Comparison of ENCODE assay signal across 33 cellular contexts in the genomic region with DNA sequence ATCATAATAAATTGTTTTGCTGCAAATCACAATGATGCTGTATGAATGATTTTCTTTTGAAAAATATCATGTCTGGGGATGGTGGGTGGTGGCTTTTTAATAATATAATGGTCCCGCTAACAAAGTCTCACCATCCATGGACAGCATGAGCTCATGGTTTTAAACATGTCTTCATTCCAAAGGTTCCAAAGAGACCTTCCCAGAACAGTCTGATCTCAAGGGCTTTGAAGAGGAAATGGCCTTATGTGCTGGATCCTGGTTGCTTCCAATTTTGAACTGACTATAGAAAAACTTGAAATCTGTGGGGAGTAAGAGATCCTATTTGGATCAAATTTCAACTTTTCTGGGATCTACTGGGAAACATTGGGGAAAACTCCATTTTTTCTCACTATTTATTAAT.
"Had no signal": no experiment of that assay in that cellular context is flagged by ENCODE, and none has a peak within 500 bp of the region (broad histone marks: within the 10 kb centered on the region; RNA-seq: fewer than 3 reads in every experiment).

No MANE protein-coding gene starts in this region.

- H3K36me3 ChIP-seq: adrenal gland, brain microvascular endothelial cell, breast epithelium had no signal

- H3K4me3 ChIP-seq: adrenal gland, body of pancreas, breast epithelium had no signal

- H3K27ac ChIP-seq: adrenal gland, body of pancreas, brain microvascular endothelial cell, breast epithelium, VCaP had no signal

- DNase-seq: activated B cell treated with CpG ODN at 0.5 μM for 24 hours; activated CD4-positive, alpha-beta memory T cell treated with anti-CD3 and anti-CD28 coated beads for 36 hours; activated CD4-positive, alpha-beta T cell treated with anti-CD3 and anti-CD28 coated beads for 4 hours; activated CD4-positive, alpha-beta T cell treated with anti-CD3 and anti-CD28 coated beads, Interleukin-2, amount 10 ng/mL, durations not matched to agents 24 days and 14 days; activated CD4-positive, alpha-beta T cell treated with anti-CD3 and anti-CD28 coated beads, Interleukin-2, amount 50 U/mL, for 1 hour; activated CD4-positive, alpha-beta T cell treated with anti-CD3 and anti-CD28 coated beads, Interleukin-2, amount 50 U/mL, for 4 hours; activated CD4-positive, CD25-positive, alpha-beta regulatory T cell treated with anti-CD3 and anti-CD28 coated beads, Interleukin-2, amount 50 U/mL, for 72 hours; activated CD8-positive, alpha-beta memory T cell treated with anti-CD3 and anti-CD28 coated beads, Interleukin-2, amount 50 U/mL, for 4 hours; activated CD8-positive, alpha-beta T cell treated with anti-CD3 and anti-CD28 coated beads for 36 hours; activated effector memory CD4-positive, alpha-beta T cell treated with anti-CD3 and anti-CD28 coated beads, Interleukin-2, amount 50 U/mL, for 16 hours; activated gamma-delta T cell treated with Interleukin-2 at 50 U/mL for 16 hours; activated naive CD4-positive, alpha-beta T cell; activated naive CD4-positive, alpha-beta T cell treated with anti-CD3 and anti-CD28 coated beads for 36 hours; activated naive CD4-positive, alpha-beta T cell treated with anti-CD3 and anti-CD28 coated beads, Interleukin-2, amount 50 U/mL, for 16 hours; activated naive CD8-positive, alpha-beta T cell treated with anti-CD3 and anti-CD28 coated beads for 36 hours; activated T-cell treated with anti-CD3 and anti-CD28 coated beads for 4 hours; activated T-cell treated with anti-CD3 and anti-CD28 coated beads, Interleukin-2, amount 50 U/mL, for 1 hour; activated T-cell treated with anti-CD3 and anti-CD28 coated beads, Interleukin-2, amount 50 U/mL, for 4 hours; activated T-cell treated with anti-CD3 and anti-CD28 coated beads, Interleukin-2, amount 50 U/mL, for 72 hours; adrenal gland; amniotic stem cell; aorta; body of pancreas; brain microvascular endothelial cell; caudate nucleus; SW 1271; T-helper 1 cell; T-helper 2 cell; T-helper 9 cell had no signal

- H3K27me3 ChIP-seq: adrenal gland, body of pancreas, brain microvascular endothelial cell, breast epithelium had no signal

- ATAC-seq: activated CD8-positive, alpha-beta T cell treated with anti-CD3 and anti-CD28 coated beads for 36 hours; activated naive CD4-positive, alpha-beta T cell treated with anti-CD3 and anti-CD28 coated beads, Interleukin-2, amount 50 U/mL, for 72 hours; activated T-cell treated with anti-CD3 and anti-CD28 coated beads, Interleukin-2, amount 50 U/mL, for 4 hours; activated T-cell treated with anti-CD3 and anti-CD28 coated beads, Interleukin-2, amount 50 U/mL, for 72 hours; activated T-helper 17 cell treated with anti-CD3 and anti-CD28 coated beads, Interleukin-2, amount 50 U/mL, for 72 hours; body of pancreas had no signal

- H3K4me1 ChIP-seq: body of pancreas had no signal

- H3K9me3 ChIP-seq: adrenal gland, body of pancreas, breast epithelium had no signal
